ENCODE assay signal across 10 cellular contexts in genomic region chr15:31357148-31357547, GRCh38. TPM values are rescaled to one million over a fixed set of nuclear protein-coding genes. Genes with fewer than 3 reads are reported as not detected.
DNase-seq lines count a peak whose midpoint lies in the region; ATAC-seq and TF ChIP-seq lines count a peak whose summit lies in the region.
"Had no signal": no experiment of that assay in that cellular context is flagged by ENCODE, and none has a peak within 500 bp of the region (broad histone marks: within the 10 kb centered on the region; RNA-seq: fewer than 3 reads in every experiment).

No MANE protein-coding gene starts in this region.

- CTCF ChIA-PET in IMR-90 (lab: Yijun Ruan, JAX) = no interaction called here

- ATAC-seq in IMR-90 (ENCODE audit: low read depth) (no peak), GM18909 (IDR thresholded peaks at IDR 0.05; ENCODE audit: poor library complexity, unreplicated experiment) (no peak)
- ATAC-seq in activated T-helper 17 cell treated with anti-CD3 and anti-CD28 coated beads, Interleukin-2, amount 50 U/mL, for 72 hours (replicated peaks) = no peak
- ATAC-seq: pancreas had no signal

- peak overlapping the region; percentile 13 to 75 (median 61); a peak in 18 of 22 replicates for H3K9ac ChIP-seq in BLaER1 treated with 17β-estradiol and CSF1 and Interleukin-3, amounts not matched to agents 10 nM and 100 nM
- no peak overlapping the region for H3K9ac ChIP-seq in IMR-90 (ENCODE audit: low read depth, low read length)

- intact Hi-C loops in IMR-90 (cut with micrococcal nuclease) = no loop called here
- intact Hi-C loops in testis (cut with DNase I; ENCODE audit: low total_unique reads) = no loop called here

- TF ChIP-seq POLR2A in IMR-90 (IDR thresholded peaks at IDR 0.05; ENCODE audit: low read depth, low read length) = no peak
- no peak for TF ChIP-seq POLR2A in testis (IDR thresholded peaks at IDR 0.05)

- H2AK5ac ChIP-seq in IMR-90 (ENCODE audit: low read depth, low read length) = peak overlapping the region; percentile 56; the same call in 1 of the 2 replicates

- H3K56ac ChIP-seq in IMR-90 (ENCODE audit: extremely low read depth, insufficient read depth, low read length) = no peak overlapping the region

- no peak overlapping the region for H2BK15ac ChIP-seq in IMR-90 (ENCODE audit: low read depth, low read length)

- H4K91ac ChIP-seq in IMR-90 (ENCODE audit: insufficient read depth, low read depth, low read length) = no peak overlapping the region

- H3K27ac Mint-ChIP-seq in activated T-helper 17 cell treated with anti-CD3 and anti-CD28 coated beads, Interleukin-2, amount 50 U/mL, for 72 hours = peak overlapping the region; percentile 87

- no peak overlapping the region for H3K18ac ChIP-seq in IMR-90 (ENCODE audit: low read depth, low read length)

- H4K8ac ChIP-seq in IMR-90 (ENCODE audit: low read depth in 2 of 2, low read length in 2 of 2) = no peak overlapping the region

- H3K27me3 Mint-ChIP-seq in activated T-helper 17 cell treated with anti-CD3 and anti-CD28 coated beads, Interleukin-2, amount 50 U/mL, for 72 hours = no peaks in the 10 kb centered on the region

- no peaks in the 10 kb centered on the region for H3K27me3 ChIP-seq in BLaER1 treated with 17β-estradiol and CSF1 and Interleukin-3, amounts not matched to agents 10 nM and 100 nM
- H3K27me3 ChIP-seq in IMR-90 (ENCODE audit: control insufficient read depth, insufficient read depth, low read length) = no peaks in the 10 kb centered on the region
- H3K27me3 ChIP-seq in mononuclear cell (ENCODE audit: insufficient read depth, low read length) = no peaks in the 10 kb centered on the region
- H3K27me3 ChIP-seq in testis = no peaks in the 10 kb centered on the region
- H3K27me3 ChIP-seq: pancreas had no signal

- no peak for TF ChIP-seq CTCF in IMR-90 (conservative IDR thresholded peaks at IDR 0.05; ENCODE audit: low read depth, low read length)
- no peak for TF ChIP-seq CTCF in testis (IDR thresholded peaks at IDR 0.05)

- no peaks in the 10 kb centered on the region for H3K9me3 ChIP-seq in BLaER1 treated with 17β-estradiol and CSF1 and Interleukin-3, amounts not matched to agents 10 nM and 100 nM (replicated peaks in 1 of 11)
- no peaks in the 10 kb centered on the region for H3K9me3 ChIP-seq in IMR-90 (ENCODE audit: control insufficient read depth, insufficient read depth, low read length)
- H3K9me3 ChIP-seq in mononuclear cell (ENCODE audit: low read depth, low read length) = no peaks in the 10 kb centered on the region
- no peaks in the 10 kb centered on the region for H3K9me3 ChIP-seq in testis
- H3K9me3 ChIP-seq: pancreas had no signal

- POLR2A ChIA-PET in IMR-90 (lab: Charles Lee; ENCODE audit: unreplicated experiment) = no interaction called here

- BruUV-seq in IMR-90 (replicated peaks; lab: Mats Ljungman, UMichigan) = no TSS peak

- no peak overlapping the region for H3K23ac ChIP-seq in IMR-90 (ENCODE audit: low read depth, low read length)

- H4K5ac ChIP-seq in IMR-90 (ENCODE audit: low read depth, low read length) = no peak overlapping the region

- peaks cover 10 to 24% (median 21%) of the 10 kb centered on the region in 11 experiments; a peak in 20 of 22 replicates for H3K36me3 ChIP-seq in BLaER1 treated with 17β-estradiol and CSF1 and Interleukin-3, amounts not matched to agents 10 nM and 100 nM
- no peaks in the 10 kb centered on the region; the same call in 1 of the 2 replicates for H3K36me3 ChIP-seq in IMR-90 (ENCODE audit: control insufficient read depth, insufficient read depth, low read length)
- H3K36me3 ChIP-seq in testis (ENCODE audit: low read depth, missing control alignments) = no peaks in the 10 kb centered on the region
- H3K36me3 ChIP-seq: pancreas had no signal

- H2BK5ac ChIP-seq in IMR-90 (ENCODE audit: low read depth, low read length, poor library complexity, severe bottlenecking) = no peak overlapping the region

- H3K4me1 ChIP-seq in BLaER1 treated with 17β-estradiol and CSF1 and Interleukin-3, amounts not matched to agents 10 nM and 100 nM = peaks cover 99 to 100% (median 100%) of the 10 kb centered on the region in 10 experiments
- peaks cover 26% of the 10 kb centered on the region for H3K4me1 ChIP-seq in IMR-90 (ENCODE audit: control insufficient read depth, insufficient read depth, low read length)
- H3K4me1 ChIP-seq in mononuclear cell (ENCODE audit: insufficient read depth, low read length) = peaks cover 100% of the 10 kb centered on the region
- peaks cover 74% of the 10 kb centered on the region for H3K4me1 ChIP-seq in testis

- in situ Hi-C loops in IMR-90 (cut with MboI; ENCODE audit: low sequenced_read_pairs) = no loop called here

- peaks cover 49 to 92% of the 10 kb centered on the region in 2 experiments for H3K79me1 ChIP-seq in IMR-90 (ENCODE audit: low read depth in 1 of 2, low read length in 2 of 2)

- peaks cover 34% of the 10 kb centered on the region for H3K9me1 ChIP-seq in IMR-90 (ENCODE audit: insufficient read depth, low read length)

- H3K4me3 Mint-ChIP-seq in activated T-helper 17 cell treated with anti-CD3 and anti-CD28 coated beads, Interleukin-2, amount 50 U/mL, for 72 hours = peak overlapping the region; percentile 81

- H4K20me1 ChIP-seq in BLaER1 treated with 17β-estradiol and CSF1 and Interleukin-3, amounts not matched to agents 10 nM and 100 nM = peaks cover 65 to 100% (median 99%) of the 10 kb centered on the region in 11 experiments
- peaks cover 69% of the 10 kb centered on the region for H4K20me1 ChIP-seq in IMR-90 (ENCODE audit: insufficient read depth, low read length)

- no peak overlapping the region for H2BK20ac ChIP-seq in IMR-90 (ENCODE audit: low read depth, low read length)

- H3K27ac ChIP-seq in BLaER1 treated with 17β-estradiol and CSF1 and Interleukin-3, amounts not matched to agents 10 nM and 100 nM = peak overlapping the region in 10 of 11 experiments; percentile 19 to 94 (median 89); a peak in 19 of 22 replicates
- H3K27ac ChIP-seq in IMR-90 (ENCODE audit: insufficient read depth, low read length) (no peak overlapping the region), testis (no peak overlapping the region)
- H3K27ac ChIP-seq: pancreas had no signal

- H3K36me3 Mint-ChIP-seq in activated T-helper 17 cell treated with anti-CD3 and anti-CD28 coated beads, Interleukin-2, amount 50 U/mL, for 72 hours (ENCODE audit: low read depth) = peaks cover 57% of the 10 kb centered on the region

- no peak overlapping the region for H2BK120ac ChIP-seq in IMR-90 (ENCODE audit: low read depth, low read length)

- H3K4me1 Mint-ChIP-seq in activated T-helper 17 cell treated with anti-CD3 and anti-CD28 coated beads, Interleukin-2, amount 50 U/mL, for 72 hours = peaks cover 72% of the 10 kb centered on the region

- no peak for DNase-seq in IMR-90
- no peak for DNase-seq in dermis blood vessel endothelial cell
- DNase-seq in NCI-H510A treated with DMSO at 0.1 percent for 48 hours (lab: John Stamatoyannopoulos, UW) = no peak
- no peak for DNase-seq in testis
- DNase-seq: NCI-H2029 treated with DMSO at 0.1 percent for 48 hours had no signal

- H3K9me3 Mint-ChIP-seq in activated T-helper 17 cell treated with anti-CD3 and anti-CD28 coated beads, Interleukin-2, amount 50 U/mL, for 72 hours = no peaks in the 10 kb centered on the region

- dilution Hi-C loops in IMR-90 (cut with HindIII; ENCODE audit: low sequenced_read_pairs, unreplicated experiment) = no loop called here

- 75% methylated on average over 5 of the region's 13 CpGs; no CpG with 5 or more reads in 1 of the 2 experiments for WGBS in IMR-90 (ENCODE audit: extremely low coverage in 2 of 2, insufficient read length in 1 of 2), 2 experiments
- WGBS in testis, 2 donors = 76 to 81% methylated on average over 10 to 13 of the region's 13 CpGs

- H3K4ac ChIP-seq in IMR-90 (ENCODE audit: low read depth, low read length) = no peak overlapping the region

- H3K14ac ChIP-seq in IMR-90 (replicated peaks; ENCODE audit: low read depth, low read length) = no peak overlapping the region

- peak overlapping the region; percentile 87 to 99 (median 94) for H3K4me2 ChIP-seq in BLaER1 treated with 17β-estradiol and CSF1 and Interleukin-3, amounts not matched to agents 10 nM and 100 nM
- no peak overlapping the region for H3K4me2 ChIP-seq in IMR-90 (ENCODE audit: low read depth, low read length)

- TF ChIP-seq RAD21 in IMR-90 (IDR thresholded peaks at IDR 0.05; ENCODE audit: low read length) = no peak

- H2AFZ ChIP-seq in IMR-90 (replicated peaks; ENCODE audit: low read length, poor library complexity) = no peak overlapping the region

- H2AK9ac ChIP-seq in IMR-90 (replicated peaks; ENCODE audit: low read depth, low read length, poor library complexity) = no peak overlapping the region

- H3K4me3 ChIP-seq in BLaER1 treated with 17β-estradiol and CSF1 and Interleukin-3, amounts not matched to agents 10 nM and 100 nM = peak overlapping the region in 8 of 10 experiments; percentile 19 to 50 (median 27); a peak in 14 of 20 replicates
- H3K4me3 ChIP-seq in IMR-90 (ENCODE audit: insufficient read depth, low read depth, low read length) (no peak overlapping the region), mononuclear cell (ENCODE audit: low read length) (peak overlapping the region; percentile 7), testis (no peak overlapping the region)
- H3K4me3 ChIP-seq: pancreas had no signal

TF ChIP-seq in IMR-90, 13 proteins besides CTCF, POLR2A, EP300 and RAD21 (continues in another document):
- TF ChIP-seq MXI1 (IDR thresholded peaks at IDR 0.05; ENCODE audit: borderline replicate concordance, low read depth, low read length) (no peak), MAZ (IDR thresholded peaks at IDR 0.05; ENCODE audit: borderline replicate concordance, low read depth, low read length) (no peak), NFE2L2 (IDR thresholded peaks at IDR 0.05; ENCODE audit: low read depth, low read length) (no peak), FOS (IDR thresholded peaks at IDR 0.05; ENCODE audit: low read depth, low read length) (no peak), USF2 (IDR thresholded peaks at IDR 0.05; ENCODE audit: low read depth, low read length) (no peak), BHLHE40 (IDR thresholded peaks at IDR 0.05; ENCODE audit: low read depth, low read length) (no peak)

RNA-seq across cellular contexts. Expression of gene KLF13, which starts 30.5 kb away (rescaled TPM):
- total RNA-seq in IMR-90 (2012; rRNA removed) = 9.5 and 10.8 TPM in 2 replicates
- polyA plus RNA-seq in IMR-90 (2012; rRNA removed) = 10.6 and 11.8 TPM in 2 replicates
- 4.8 and 6.4 TPM in 2 replicates for polyA plus RNA-seq in IMR-90 (2012; cell fraction: cytosol; rRNA removed)
- 5.8 and 7.8 TPM in 2 replicates for polyA plus RNA-seq in IMR-90 (2012; cell fraction: nucleus; rRNA removed; ENCODE audit: low replicate concordance)
- total RNA-seq in activated T-helper 17 cell treated with anti-CD3 and anti-CD28 coated beads, Interleukin-2, amount 50 U/mL, for 72 hours = 100 to 1,000 TPM; 101 to 119 TPM
- 151 TPM for total RNA-seq in mononuclear cell
- total RNA-seq in dermis blood vessel endothelial cell = 35.2 and 41.8 TPM in 2 replicates
- total RNA-seq in testis = 10 to 100 TPM; 41.9 to 61.7 TPM
- polyA plus RNA-seq in testis (ENCODE audit: insufficient read depth, low read depth, low replicate concordance) = 45.7 TPM

Comparison
In these comparisons a context has a peak if more than half of its experiments do, and no peak if none do; other contexts are left out.
1. H3K27ac ChIP-seq: peak in BLaER1 treated with 17β-estradiol and CSF1 and Interleukin-3, amounts not matched to agents 10 nM and 100 nM (10 of 11); none in IMR-90 (single experiment) and testis (0 of 2).
2. H3K4me3 ChIP-seq: peak in BLaER1 treated with 17β-estradiol and CSF1 and Interleukin-3, amounts not matched to agents 10 nM and 100 nM (8 of 10) and mononuclear cell (single experiment); none in IMR-90 (single experiment) and testis (0 of 2).